In genomic region chr13:26280822-26281221, GRCh38 we compare ENCODE assay signal across 21 cellular contexts. TPM values are rescaled to one million over a fixed set of nuclear protein-coding genes. Genes with fewer than 3 reads are reported as not detected.
DNase-seq lines count a peak whose midpoint lies in the region; ATAC-seq and TF ChIP-seq lines count a peak whose summit lies in the region.
"Had no signal": no experiment of that assay in that cellular context is flagged by ENCODE, and none has a peak within 500 bp of the region (broad histone marks: within the 10 kb centered on the region; RNA-seq: fewer than 3 reads in every experiment).

No MANE protein-coding gene starts in this region.

- peak overlapping the region; percentile 79 for H3K27ac Mint-ChIP-seq in HFFc6
- H3K27ac Mint-ChIP-seq in stimulated activated effector memory CD8-positive, alpha-beta T cell treated with anti-CD3 and anti-CD28 coated beads, Interleukin-12 subunit alpha, Interleukin-12 subunit beta, amount 100 ng/mL, for 72 hours: no peak overlapping the region
- H3K27ac Mint-ChIP-seq: naive thymus-derived CD4-positive, alpha-beta T cell; T-helper 1 cell treated with Interleukin-12 subunit alpha and Interleukin-12 subunit beta and Interleukin-4 antibody, amounts not matched to agents 30 μg/mL and 1 μg/mL, for 36 hours; type B pancreatic cell had no signal

- H3K4me1 Mint-ChIP-seq in HFFc6 (ENCODE audit: low read depth): peaks cover 41% of the 10 kb centered on the region
- peaks cover 19% of the 10 kb centered on the region for H3K4me1 Mint-ChIP-seq in stimulated activated effector memory CD8-positive, alpha-beta T cell treated with anti-CD3 and anti-CD28 coated beads, Interleukin-12 subunit alpha, Interleukin-12 subunit beta, amount 100 ng/mL, for 72 hours

- peak overlapping the region; percentile 47 for H3K4me3 Mint-ChIP-seq in HFFc6
- no peak overlapping the region for H3K4me3 Mint-ChIP-seq in stimulated activated effector memory CD8-positive, alpha-beta T cell treated with anti-CD3 and anti-CD28 coated beads, Interleukin-12 subunit alpha, Interleukin-12 subunit beta, amount 100 ng/mL, for 72 hours
- H3K4me3 Mint-ChIP-seq: naive thymus-derived CD4-positive, alpha-beta T cell; T-helper 1 cell treated with Interleukin-12 subunit alpha and Interleukin-12 subunit beta and Interleukin-4 antibody, amounts not matched to agents 30 μg/mL and 1 μg/mL, for 36 hours; type B pancreatic cell had no signal

- peaks cover 8% of the 10 kb centered on the region; the same call in 1 of the 2 replicates for H3K36me3 ChIP-seq in BE2C
- H3K36me3 ChIP-seq: Peyer's patch had no signal

- TF ChIP-seq CTCF in BE2C (IDR thresholded peaks at IDR 0.05; ENCODE audit: low read depth, low read length) (no peak), HFFc6 (IDR thresholded peaks at IDR 0.05) (no peak), foreskin keratinocyte (conservative IDR thresholded peaks at IDR 0.05) (no peak), GM13976 (IDR thresholded peaks at IDR 0.05; ENCODE audit: borderline replicate concordance, control extremely low read depth, extremely low read depth, insufficient read depth, missing control alignments) (no peak)

- H3K4me1 ChIP-seq in BE2C: peaks cover 6% of the 10 kb centered on the region; the same call in 1 of the 2 replicates
- H3K4me1 ChIP-seq in foreskin keratinocyte: peaks cover 3% of the 10 kb centered on the region
- H3K4me1 ChIP-seq: ascending aorta, BLaER1, esophagus squamous epithelium, Peyer's patch, SJCRH30 had no signal

- no peak overlapping the region for H3K4me3 ChIP-seq in BE2C (ENCODE audit: low read depth, low read length)
- H3K4me3 ChIP-seq: ascending aorta, BLaER1, esophagus squamous epithelium, Peyer's patch, SJCRH30 had no signal

- H3K36me3 Mint-ChIP-seq in HFFc6 (ENCODE audit: low read depth): peaks cover 12% of the 10 kb centered on the region
- no peaks in the 10 kb centered on the region for H3K36me3 Mint-ChIP-seq in stimulated activated effector memory CD8-positive, alpha-beta T cell treated with anti-CD3 and anti-CD28 coated beads, Interleukin-12 subunit alpha, Interleukin-12 subunit beta, amount 100 ng/mL, for 72 hours

- ATAC-seq in foreskin keratinocyte (no peak), HG03378 (IDR thresholded peaks at IDR 0.05; ENCODE audit: unreplicated experiment) (no peak)
- no peak for ATAC-seq in stimulated activated effector memory CD8-positive, alpha-beta T cell treated with anti-CD3 and anti-CD28 coated beads, Interleukin-12 subunit alpha, Interleukin-12 subunit beta, amount 100 ng/mL, for 72 hours
- ATAC-seq: naive thymus-derived CD4-positive, alpha-beta T cell had no signal

- no peaks in the 10 kb centered on the region for H3K9me3 Mint-ChIP-seq in HFFc6
- H3K9me3 Mint-ChIP-seq in stimulated activated effector memory CD8-positive, alpha-beta T cell treated with anti-CD3 and anti-CD28 coated beads, Interleukin-12 subunit alpha, Interleukin-12 subunit beta, amount 100 ng/mL, for 72 hours: peaks cover 3% of the 10 kb centered on the region

- H3K9me3 ChIP-seq in BE2C: no peaks in the 10 kb centered on the region
- H3K9me3 ChIP-seq: esophagus squamous epithelium, Peyer's patch had no signal

- in situ Hi-C loops in GM13976 (cut with MboI; ENCODE audit: low sequenced_read_pairs, unreplicated experiment): no loop called here

- no peaks in the 10 kb centered on the region for H3K27me3 Mint-ChIP-seq in HFFc6 (ENCODE audit: insufficient read depth)
- H3K27me3 Mint-ChIP-seq: naive thymus-derived CD4-positive, alpha-beta T cell; type B pancreatic cell had no signal

- DNase-seq in BE2C (peak; percentile 29), HFFc6 (no peak), astrocyte of the hippocampus (ENCODE audit: low read depth, low spot score) (peak; percentile 43), foreskin keratinocyte (no peak), occipital lobe (lab: John Stamatoyannopoulos, UW) (no peak), GM13976 (ENCODE audit: low spot score) (no peak)
- no peak for DNase-seq in stimulated activated effector memory CD8-positive, alpha-beta T cell treated with anti-CD3 and anti-CD28 coated beads, Interleukin-12 subunit alpha, Interleukin-12 subunit beta, amount 100 ng/mL, for 72 hours (ENCODE audit: low spot score in 2 of 2)
- DNase-seq: activated CD4-positive, alpha-beta T cell treated with anti-CD3 and anti-CD28 coated beads, Interleukin-2, amount 50 U/mL, for 1 hour; effector CD8-positive, alpha-beta T cell; esophagus squamous epithelium; naive thymus-derived CD4-positive, alpha-beta T cell; NCI-H1417; NCI-H2107; Peyer's patch; retina; SJCRH30 had no signal

- no peaks in the 10 kb centered on the region for H3K27me3 ChIP-seq in BE2C
- H3K27me3 ChIP-seq in foreskin keratinocyte: no peaks in the 10 kb centered on the region
- H3K27me3 ChIP-seq: ascending aorta, BLaER1, esophagus squamous epithelium, Peyer's patch, SJCRH30 had no signal

- H3K27ac ChIP-seq in foreskin keratinocyte: peak overlapping the region; percentile 24
- H3K27ac ChIP-seq: ascending aorta, BLaER1, esophagus squamous epithelium, Peyer's patch, SJCRH30 had no signal

RNA-seq across cellular contexts. Expression of gene CDK8, which starts 26.9 kb away (rescaled TPM):
- polyA plus RNA-seq in BE2C (2012; ENCODE audit: insufficient read depth, insufficient read length, low read depth): 11.3 TPM
- total RNA-seq in HFFc6 (2021; fragmentation: NEBNext Ultra II Directional; extraction: Animal tissue kit (Norgen Biotek cat#: 25700)): 10 to 100 TPM; 15.1 to 19.3 (median 17.4) TPM
- 23.9 and 24.9 TPM in 2 replicates for total RNA-seq in foreskin keratinocyte
- 10.8 and 13.9 TPM in 2 replicates for polyA plus RNA-seq in foreskin keratinocyte
- 57.4 TPM for total RNA-seq in occipital lobe

RNA-seq across cellular contexts. Expression of gene RNF6, which starts 58.7 kb away (rescaled TPM):
- 30.5 TPM for polyA plus RNA-seq in BE2C (2012; ENCODE audit: insufficient read depth, insufficient read length, low read depth)
- total RNA-seq in HFFc6 (2021; fragmentation: NEBNext Ultra II Directional; extraction: Animal tissue kit (Norgen Biotek cat#: 25700)): 10 to 100 TPM; 47.6 to 51.7 (median 48.5) TPM
- total RNA-seq in foreskin keratinocyte (51.4 and 52.1 TPM in 2 replicates), occipital lobe (28.5 TPM)
- polyA plus RNA-seq in foreskin keratinocyte: 13.4 and 15.0 TPM in 2 replicates

Comparison
In these comparisons a context has a peak if more than half of its experiments do, and no peak if none do; other contexts are left out.
1. DNase-seq: peak in BE2C (single experiment) and astrocyte of the hippocampus (single experiment); none in HFFc6 (single experiment), foreskin keratinocyte (0 of 2), occipital lobe (single experiment), stimulated activated effector memory CD8-positive, alpha-beta T cell treated with anti-CD3 and anti-CD28 coated beads, Interleukin-12 subunit alpha, Interleukin-12 subunit beta, amount 100 ng/mL, for 72 hours (0 of 2) and GM13976 (single experiment).